In genomic region chr20:3616250-3616649, GRCh38 we compare ENCODE assay signal across 13 cellular contexts. TPM values are rescaled to one million over a fixed set of nuclear protein-coding genes. Genes with fewer than 3 reads are reported as not detected.
DNase-seq lines count a peak whose midpoint lies in the region; ATAC-seq and TF ChIP-seq lines count a peak whose summit lies in the region.
"Had no signal": no experiment of that assay in that cellular context is flagged by ENCODE, and none has a peak within 500 bp of the region (broad histone marks: within the 10 kb centered on the region; RNA-seq: fewer than 3 reads in every experiment).

No MANE protein-coding gene starts in this region.

- no peak for ATAC-seq in HG02885 (IDR thresholded peaks at IDR 0.05; ENCODE audit: poor library complexity, unreplicated experiment)
- ATAC-seq: left colon had no signal

- no peak for TF ChIP-seq CTCF in WERI-Rb-1 (IDR thresholded peaks at IDR 0.05; ENCODE audit: low read depth, low read length)

- H3K36me3 ChIP-seq in H7 (replicated peaks; ENCODE audit: control insufficient read depth, insufficient read depth, low read length) (no peaks in the 10 kb centered on the region), WERI-Rb-1 (no peaks in the 10 kb centered on the region)

- intact Hi-C loops in posterior vena cava (cut with DNase I): no loop called here

- DNase-seq in A172 (ENCODE audit: low spot score) (peak; percentile 62), H7 (peak; percentile 33), cerebellar cortex (ENCODE audit: low spot score) (peak; percentile 29), kidney tubule cell (ENCODE audit: low spot score) (peak; percentile 91), WERI-Rb-1 (no peak), posterior vena cava (ENCODE audit: low spot score) (no peak), DMS53 (lab: John Stamatoyannopoulos, UW) (no peak)
- DNase-seq: anterior cingulate cortex, left colon, NCI-H446 treated with DMSO at 0.1 percent for 48 hours, SHP77 treated with DMSO at 0.1 percent for 48 hours had no signal

- H3K27me3 ChIP-seq in H7 (ENCODE audit: control insufficient read depth, insufficient read depth, low read length) (no peaks in the 10 kb centered on the region), WERI-Rb-1 (ENCODE audit: insufficient read depth, low read depth, severe bottlenecking) (no peaks in the 10 kb centered on the region)

- no peak overlapping the region for H3K27ac ChIP-seq in WERI-Rb-1

- H3K4me3 ChIP-seq in H7 (ENCODE audit: insufficient read depth, low read depth, low read length) (no peak overlapping the region), WERI-Rb-1 (ENCODE audit: low read depth, low read length) (no peak overlapping the region)

- H3K9me3 ChIP-seq in WERI-Rb-1 (ENCODE audit: severe bottlenecking): no peaks in the 10 kb centered on the region

RNA-seq across cellular contexts. Expression of gene GFRA4, which starts 46.9 kb away (rescaled TPM):
- not detected in 2 replicates for total RNA-seq in A172 (2014; rRNA removed; shearing (Covaris generic))
- total RNA-seq in H7 (2014; rRNA removed; shearing (Covaris generic)): not detected in 2 replicates
- total RNA-seq in posterior vena cava: not detected
- total RNA-seq: left colon, subcutaneous adipose tissue had no signal

Comparison
In these comparisons a context has a peak if more than half of its experiments do, and no peak if none do; other contexts are left out.
1. DNase-seq: peak in A172 (single experiment), H7 (single experiment), cerebellar cortex (single experiment) and kidney tubule cell (single experiment); none in WERI-Rb-1 (single experiment), posterior vena cava (single experiment) and DMS53 (single experiment).